Comparison of ENCODE assay signal across 8 cellular contexts in genomic region chr5:53109041-53109435, GRCh38. TPM values are rescaled to one million over a fixed set of nuclear protein-coding genes. Genes with fewer than 3 reads are reported as not detected.
A peak's percentile ranks its signal among the peaks of the same experiment; 100 is the strongest.
DNase-seq lines count a peak whose midpoint lies in the region; ATAC-seq and TF ChIP-seq lines count a peak whose summit lies in the region.

No MANE protein-coding gene starts in this region.

- H3K27ac Mint-ChIP-seq in nephron progenitor cell = no peak overlapping the region

- peak overlapping the region; percentile 58 for H2AFZ ChIP-seq in ACC112 (ENCODE audit: low read length, unreplicated experiment)

- H3K79me2 ChIP-seq in ACC112 (ENCODE audit: control insufficient read depth, insufficient read depth, low read length, unreplicated experiment) = peaks cover 35% of the 10 kb centered on the region

- no peaks in the 10 kb centered on the region for H3K9me3 Mint-ChIP-seq in nephron progenitor cell

- peaks cover 35% of the 10 kb centered on the region for H3K36me3 Mint-ChIP-seq in nephron progenitor cell (ENCODE audit: low read depth)

- DNase-seq in SK-MEL-5 (ENCODE audit: low read depth, low spot score) (peak; percentile 25), epithelial cell of prostate (ENCODE audit: low read depth, low spot score) (no peak), nephron progenitor cell (no peak), AG08396 (ENCODE audit: low spot score) (no peak)
- no peak for DNase-seq in activated CD4-positive, alpha-beta T cell treated with anti-CD3 and anti-CD28 coated beads, Interleukin-2, amount 50 U/mL, for 48 hours

- H3K4me1 ChIP-seq in ACC112 (ENCODE audit: control insufficient read depth, insufficient read depth, low read length, unreplicated experiment) = peaks cover 22% of the 10 kb centered on the region

- in situ Hi-C loops in SK-MEL-5 (cut with HindIII; ENCODE audit: low pct_unique_long_range_greater_than_20kb, low sequenced_read_pairs) = no loop called here

- H3K4me3 ChIP-seq in ACC112 (ENCODE audit: low read depth, low read length) = peak overlapping the region; percentile 91

- ATAC-seq in GM18868 (IDR thresholded peaks at IDR 0.05; ENCODE audit: unreplicated experiment) (peak; percentile 6), HG03108 (IDR thresholded peaks at IDR 0.05; ENCODE audit: unreplicated experiment) (peak; percentile 4)

- H3K4me3 Mint-ChIP-seq in nephron progenitor cell = peak overlapping the region; percentile 93

- H3K27me3 ChIP-seq in ACC112 (ENCODE audit: insufficient read depth, low read length) = no peaks in the 10 kb centered on the region

- H3K27me3 Mint-ChIP-seq in nephron progenitor cell (ENCODE audit: low read depth, poor library complexity) = no peaks in the 10 kb centered on the region

- no peak for TF ChIP-seq CTCF in nephron progenitor cell (IDR thresholded peaks at IDR 0.05)

- no peak overlapping the region for H3K27ac ChIP-seq in ACC112 (ENCODE audit: low read depth, low read length)
- peak overlapping the region; percentile 34 for H3K27ac ChIP-seq in epithelial cell of prostate

- peaks cover 39% of the 10 kb centered on the region for H3K4me1 Mint-ChIP-seq in nephron progenitor cell

- H3K36me3 ChIP-seq in ACC112 (ENCODE audit: insufficient read depth, low read length) = peaks cover 9% of the 10 kb centered on the region; the same call in 1 of the 2 replicates

RNA-seq across cellular contexts. Expression of gene MOCS2, which starts 0.5 kb away (rescaled TPM):
- 53.4 and 74.6 TPM in 2 replicates for total RNA-seq in SK-MEL-5 (2014; rRNA removed; shearing (Covaris generic))
- 45.1 and 47.7 TPM in 2 replicates for polyA plus RNA-seq in SK-MEL-5 (2015; cell fraction: cytosol; rRNA removed)
- polyA plus RNA-seq in SK-MEL-5 (2015; cell fraction: nucleus; rRNA removed) = 34.7 TPM in 2 replicates
